In genomic region chr21:26148071-26148470, GRCh38 we compare ENCODE assay signal across 1 cellular context.
TF ChIP-seq lines count a peak whose summit lies in the region.

No MANE protein-coding gene starts in this region.

TF ChIP-seq in HCT116, 20 proteins besides CTCF, POLR2A, EP300 and RAD21 (continued from another document):
- TF ChIP-seq ZBTB33 (IDR thresholded peaks at IDR 0.05; ENCODE audit: extremely low read depth, insufficient replicate concordance, low read length) = no peak
- TF ChIP-seq, protein P1, sequence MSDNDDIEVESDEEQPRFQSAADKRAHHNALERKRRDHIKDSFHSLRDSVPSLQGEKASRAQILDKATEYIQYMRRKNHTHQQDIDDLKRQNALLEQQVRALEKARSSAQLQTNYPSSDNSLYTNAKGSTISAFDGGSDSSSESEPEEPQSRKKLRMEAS (IDR thresholded peaks at IDR 0.05) = no peak
